In the genomic region with DNA sequence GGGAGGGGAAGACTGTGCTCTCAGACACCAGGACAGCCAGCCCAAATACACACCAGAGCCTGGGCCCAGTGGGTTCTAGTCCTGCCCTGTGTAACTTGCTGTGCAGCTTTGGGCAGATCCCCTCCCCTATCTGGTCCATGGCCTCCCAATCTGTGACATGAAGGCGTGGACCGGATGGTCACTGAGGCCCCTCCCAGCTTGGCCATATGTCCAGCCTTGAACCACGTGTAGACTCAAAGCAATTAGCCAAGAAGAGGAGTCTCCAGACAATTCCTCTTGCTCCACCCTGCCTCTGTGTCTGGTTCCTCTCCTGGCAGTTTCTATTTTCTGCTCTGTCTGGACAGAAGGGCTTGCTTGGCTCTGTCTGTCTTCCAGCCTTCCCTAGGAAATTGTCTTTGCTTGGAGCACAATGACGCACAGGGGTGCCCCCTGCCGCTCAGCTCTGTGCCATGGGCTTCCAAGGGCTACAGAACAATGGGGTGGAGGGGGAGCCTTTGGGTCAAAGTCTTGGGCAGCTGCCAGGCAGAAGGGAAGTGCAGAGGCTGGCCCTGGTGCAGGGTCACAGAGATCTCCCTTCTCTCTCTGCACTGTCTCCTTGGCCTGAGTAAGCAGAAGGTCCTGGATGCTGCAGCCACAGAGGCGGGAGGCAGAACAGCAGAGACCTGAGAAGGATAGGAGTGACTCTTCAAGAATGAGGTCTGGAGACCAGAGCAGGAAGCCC, we compare ENCODE assay signal across 9 cellular contexts.
DNase-seq lines count a peak whose midpoint lies in the region; ATAC-seq and TF ChIP-seq lines count a peak whose summit lies in the region.
"Had no signal": no experiment of that assay in that cellular context is flagged by ENCODE, and none has a peak within 500 bp of the region (broad histone marks: within the 10 kb centered on the region; RNA-seq: fewer than 3 reads in every experiment).

No MANE protein-coding gene starts in this region.

- no peaks in the 10 kb centered on the region for H3K36me3 Mint-ChIP-seq in T-helper 17 cell (ENCODE audit: low read depth)

- ATAC-seq in T-helper 17 cell (no peak), left ventricle myocardium superior (peak; percentile 76), sciatic nerve (peak; percentile 81), foreskin keratinocyte (no peak), HG02885 (IDR thresholded peaks at IDR 0.05; ENCODE audit: poor library complexity, unreplicated experiment) (no peak), HG03045 (IDR thresholded peaks at IDR 0.05; ENCODE audit: unreplicated experiment) (no peak)

- H3K27me3 Mint-ChIP-seq in T-helper 17 cell = peaks cover 4% of the 10 kb centered on the region

- CTCF ChIA-PET in HEK293 (lab: Yijun Ruan, JAX) = interaction anchor here (0.7 kb wide), 1 partner anchor 136 kb away, joined by 4 read pairs; no protein-coding TSS in a partner anchor

- DNase-seq in T-helper 17 cell (no peak), left ventricle myocardium superior (peak; percentile 82), sciatic nerve (ENCODE audit: low spot score) (peak; percentile 65), foreskin keratinocyte (no peak)
- no peak for DNase-seq in activated CD4-positive, alpha-beta T cell treated with anti-CD3 and anti-CD28 coated beads for 1 hour

- intact Hi-C loops in left ventricle myocardium superior (cut with micrococcal nuclease) = no loop called here
- intact Hi-C loops in sciatic nerve (cut with DNase I) = no loop called here

- H3K27ac ChIP-seq in HEK293 (ENCODE audit: extremely low read depth, low read depth, low read length) (no peak overlapping the region), foreskin keratinocyte (no peak overlapping the region)

- POLR2A ChIA-PET in HEK293 (lab: Yijun Ruan, JAX) = no interaction called here

- peaks cover 19% of the 10 kb centered on the region for H3K4me1 Mint-ChIP-seq in T-helper 17 cell

- no peak for TF ChIP-seq CTCF in HEK293 (tag by site-specific recombination; IDR thresholded peaks at IDR 0.05)
- TF ChIP-seq CTCF in foreskin keratinocyte (conservative IDR thresholded peaks at IDR 0.05) = no peak

- H3K36me3 ChIP-seq in HEK293 (ENCODE audit: control insufficient read depth in 2 of 2, insufficient read depth in 1 of 2, low read length in 2 of 2) = no peaks in the 10 kb centered on the region

- H3K4me1 ChIP-seq in HEK293 (ENCODE audit: control insufficient read depth, insufficient read depth, low read length) (no peaks in the 10 kb centered on the region), foreskin keratinocyte (peaks cover 4% of the 10 kb centered on the region)

- H3K4me3 Mint-ChIP-seq in T-helper 17 cell = no peak overlapping the region
- H3K4me3 Mint-ChIP-seq: neural crest cell had no signal

- H3K27me3 ChIP-seq in foreskin keratinocyte = peaks cover 12% of the 10 kb centered on the region

- no peak overlapping the region for H3K4me3 ChIP-seq in HEK293 (ENCODE audit: low read depth, low read length)

- H3K9me3 ChIP-seq in HEK293 (ENCODE audit: control insufficient read depth, insufficient read depth, low read depth, low read length) (no peaks in the 10 kb centered on the region), T-helper 17 cell (ENCODE audit: control insufficient read depth, low read length, poor library complexity, severe bottlenecking) (no peaks in the 10 kb centered on the region)

- peak overlapping the region; percentile 27 for H3K27ac Mint-ChIP-seq in T-helper 17 cell

TF ChIP-seq in HEK293, 187 proteins besides CTCF, POLR2A, EP300 and RAD21:
- TF ChIP-seq ZIC2 (tag by site-specific recombination; IDR thresholded peaks at IDR 0.05) (peak; percentile 55), SCRT1 (tag by site-specific recombination; IDR thresholded peaks at IDR 0.05; ENCODE audit: borderline replicate concordance) (no peak), YY1 (tag by site-specific recombination; IDR thresholded peaks at IDR 0.05) (no peak)

Comparison
In these comparisons a context has a peak if more than half of its experiments do, and no peak if none do; other contexts are left out.
1. ATAC-seq: peak in left ventricle myocardium superior (single experiment) and sciatic nerve (single experiment); none in T-helper 17 cell (single experiment), foreskin keratinocyte (single experiment), HG02885 (single experiment) and HG03045 (single experiment).
2. DNase-seq: peak in left ventricle myocardium superior (single experiment) and sciatic nerve (single experiment); none in T-helper 17 cell (0 of 3), foreskin keratinocyte (0 of 2) and activated CD4-positive, alpha-beta T cell treated with anti-CD3 and anti-CD28 coated beads for 1 hour (single experiment).